ENCODE assay signal across 11 cellular contexts in the genomic region with DNA sequence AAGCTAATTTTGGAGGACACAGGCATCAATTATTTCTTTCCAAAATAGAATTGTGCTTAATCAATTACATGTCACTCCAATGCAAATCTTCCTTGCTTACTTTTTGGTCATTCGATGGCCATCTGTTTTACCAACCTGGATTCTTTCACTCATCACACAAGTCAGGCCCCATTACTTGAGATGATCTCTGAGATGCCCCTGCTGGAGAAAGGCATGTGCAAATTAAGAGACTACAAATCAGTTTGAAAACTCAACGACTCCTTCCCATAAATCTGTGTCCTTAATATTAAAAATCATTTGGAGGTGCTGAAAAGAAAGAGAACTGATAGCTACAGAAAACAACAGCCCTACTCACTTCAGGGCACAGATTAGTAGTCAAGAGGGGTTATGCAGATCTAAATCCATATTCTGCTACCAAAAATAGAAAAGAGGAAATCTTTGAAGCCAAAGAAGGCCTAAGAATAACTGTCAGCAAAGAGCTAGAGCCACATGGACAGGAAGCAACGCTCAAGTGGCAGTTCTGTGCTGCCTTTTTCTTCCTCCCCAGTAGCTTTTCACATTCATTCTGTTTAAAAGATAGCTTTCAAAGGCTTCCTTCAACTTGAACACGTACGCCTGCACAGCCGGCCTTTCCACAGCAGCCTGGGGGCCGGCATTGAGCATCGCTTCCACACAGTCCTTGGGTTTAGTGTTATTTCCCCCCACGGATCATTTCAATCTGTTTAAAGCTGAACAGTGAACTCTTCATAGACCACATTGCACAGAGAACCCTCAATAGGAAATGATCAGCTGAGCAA.
DNase-seq lines count a peak whose midpoint lies in the region; ATAC-seq lines count a peak whose summit lies in the region.
"Had no signal": no experiment of that assay in that cellular context is flagged by ENCODE, and none has a peak within 500 bp of the region (broad histone marks: within the 10 kb centered on the region; RNA-seq: fewer than 3 reads in every experiment).

No MANE protein-coding gene starts in this region.

- H3K36me3 ChIP-seq in effector memory CD4-positive, alpha-beta T cell (ENCODE audit: control insufficient read depth, insufficient read depth, low read length), result no peaks in the 10 kb centered on the region

- intact Hi-C loops in posterior cingulate gyrus (cut with DNase I), result no loop called here

- ATAC-seq in activated CD4-positive, CD25-positive, alpha-beta regulatory T cell treated with anti-CD3 and anti-CD28 coated beads, Interleukin-2, amount 50 U/mL, for 24 hours, result peak; percentile 55 to 58

- H3K4me3 ChIP-seq in effector memory CD4-positive, alpha-beta T cell (ENCODE audit: insufficient read depth, low read depth, low read length, poor library complexity, severe bottlenecking), result peak overlapping the region; percentile 6
- H3K4me3 ChIP-seq: coronary artery, skin epidermis had no signal

- DNase-seq in activated CD4-positive, CD25-positive, alpha-beta regulatory T cell treated with anti-CD3 and anti-CD28 coated beads, Interleukin-2, amount 50 U/mL, for 72 hours, result no peak
- peak; percentile 76 for DNase-seq in RPMI8226
- DNase-seq in effector memory CD4-positive, alpha-beta T cell, result no peak
- DNase-seq in putamen (ENCODE audit: low spot score), result peak; percentile 28
- DNase-seq in COR-L47 (lab: John Stamatoyannopoulos, UW), result no peak
- DNase-seq in mesenteric fat pad (ENCODE audit: low spot score), result no peak
- DNase-seq in posterior cingulate gyrus, result no peak
- DNase-seq: NCI-H446 treated with DMSO at 0.1 percent for 48 hours had no signal

- H3K27ac ChIP-seq in effector memory CD4-positive, alpha-beta T cell (ENCODE audit: insufficient read depth, low read length, poor library complexity, severe bottlenecking), result peak overlapping the region; percentile 52

- H3K9me3 ChIP-seq in effector memory CD4-positive, alpha-beta T cell (ENCODE audit: control insufficient read depth, low read length), result no peaks in the 10 kb centered on the region

- peaks cover 47% of the 10 kb centered on the region for H3K4me1 ChIP-seq in effector memory CD4-positive, alpha-beta T cell (ENCODE audit: control insufficient read depth, insufficient read depth, low read length, poor library complexity, severe bottlenecking)

- H3K27me3 ChIP-seq in effector memory CD4-positive, alpha-beta T cell (replicated peaks; ENCODE audit: control insufficient read depth, insufficient read depth, low read length, poor library complexity, severe bottlenecking), result no peaks in the 10 kb centered on the region

Comparison
In these comparisons a context has a peak if more than half of its experiments do, and no peak if none do; other contexts are left out.
1. DNase-seq: peak in RPMI8226 (single experiment) and putamen (single experiment); none in activated CD4-positive, CD25-positive, alpha-beta regulatory T cell treated with anti-CD3 and anti-CD28 coated beads, Interleukin-2, amount 50 U/mL, for 72 hours (single experiment), effector memory CD4-positive, alpha-beta T cell (0 of 3), COR-L47 (single experiment), mesenteric fat pad (single experiment) and posterior cingulate gyrus (0 of 10).